Comparison of ENCODE assay signal across 26 cellular contexts in genomic region chr13:37010424-37010823, GRCh38. TPM values are rescaled to one million over a fixed set of nuclear protein-coding genes. Genes with fewer than 3 reads are reported as not detected.
DNase-seq lines count a peak whose midpoint lies in the region; ATAC-seq, FAIRE-seq and TF ChIP-seq lines count a peak whose summit lies in the region.
"Had no signal": no experiment of that assay in that cellular context is flagged by ENCODE, and none has a peak within 500 bp of the region (broad histone marks: within the 10 kb centered on the region; RNA-seq: fewer than 3 reads in every experiment).

No MANE protein-coding gene starts in this region.

- CTCF ChIA-PET in activated naive CD4-positive, alpha-beta T cell treated with anti-CD3 and anti-CD28 coated beads for 36 hours (lab: Charles Lee), result no interaction called here

- no peak overlapping the region for H3K4me3 ChIP-seq in HUES48 (ENCODE audit: low read depth, low read length)
- H3K4me3 ChIP-seq: breast epithelium, GM12878, lower lobe of right lung, MG63, ovary had no signal

- no peaks in the 10 kb centered on the region for H3K27me3 ChIP-seq in HUES48 (ENCODE audit: control insufficient read depth, insufficient read depth, low read length)
- H3K27me3 ChIP-seq: breast epithelium, MG63, ovary had no signal

- H3K9me3 ChIP-seq in HUES48 (ENCODE audit: control insufficient read depth, insufficient read depth, low read length), result no peaks in the 10 kb centered on the region
- H3K9me3 ChIP-seq: breast epithelium, lower lobe of right lung, MG63, ovary had no signal

- no peaks in the 10 kb centered on the region for H3K27me3 Mint-ChIP-seq in activated naive CD4-positive, alpha-beta T cell treated with anti-CD3 and anti-CD28 coated beads for 36 hours (ENCODE audit: low read depth)
- no peaks in the 10 kb centered on the region for H3K27me3 Mint-ChIP-seq in chondrocyte (ENCODE audit: low read depth)
- no peaks in the 10 kb centered on the region for H3K27me3 Mint-ChIP-seq in stimulated activated naive B cell treated with anti-CD40 and anti-IgM and Interleukin-4, amounts not matched to agents 10 μg/mL and 1 μg/mL and 100 μg/mL, for 72 hours
- H3K27me3 Mint-ChIP-seq: stimulated activated memory B cell treated with anti-CD40 and anti-IgM and Interleukin-4, amounts not matched to agents 10 μg/mL and 1 μg/mL and 100 μg/mL, for 72 hours had no signal

- no peak for FAIRE-seq in RCC 7860 (lab: Jason Lieb, UNC)
- FAIRE-seq: GM12878, H1 had no signal

- H3K4me1 ChIP-seq in HUES48 (ENCODE audit: control insufficient read depth, insufficient read depth, low read length), result peaks cover 6% of the 10 kb centered on the region
- H3K4me1 ChIP-seq: breast epithelium, lower lobe of right lung had no signal

- H3K4me1 Mint-ChIP-seq in activated naive CD4-positive, alpha-beta T cell treated with anti-CD3 and anti-CD28 coated beads for 36 hours (ENCODE audit: low read depth), result peaks cover 19% of the 10 kb centered on the region
- peaks cover 15% of the 10 kb centered on the region for H3K4me1 Mint-ChIP-seq in chondrocyte (ENCODE audit: low read depth)
- peaks cover 0 to 4% of the 10 kb centered on the region in 2 donors for H3K4me1 Mint-ChIP-seq in stimulated activated naive B cell treated with anti-CD40 and anti-IgM and Interleukin-4, amounts not matched to agents 10 μg/mL and 1 μg/mL and 100 μg/mL, for 72 hours
- H3K4me1 Mint-ChIP-seq: stimulated activated memory B cell treated with anti-CD40 and anti-IgM and Interleukin-4, amounts not matched to agents 10 μg/mL and 1 μg/mL and 100 μg/mL, for 72 hours had no signal

- DNase-seq in activated naive CD4-positive, alpha-beta T cell treated with anti-CD3 and anti-CD28 coated beads for 36 hours, result no peak
- no peak for DNase-seq in activated naive CD4-positive, alpha-beta T cell treated with anti-CD3 and anti-CD28 coated beads, Interleukin-2, amount 50 U/mL, for 16 hours
- no peak for DNase-seq in chondrocyte (ENCODE audit: low spot score)
- no peak for DNase-seq in stimulated activated naive B cell treated with anti-CD40 and anti-IgM and Interleukin-4, amounts not matched to agents 10 μg/mL and 1 μg/mL and 100 μg/mL, for 72 hours
- DNase-seq in RKO (ENCODE audit: low spot score), result no peak
- DNase-seq in RCC 7860 (ENCODE audit: low spot score), result no peak
- DNase-seq: ACHN; activated T-cell treated with anti-CD3 and anti-CD28 coated beads, Interleukin-2, amount 50 U/mL, for 1 hour; anterior cingulate cortex; DMS153; hippocampal formation; lower lobe of right lung; MG63; NCI-H1105 treated with DMSO at 0.1 percent for 48 hours; NCI-H2029 treated with DMSO at 0.1 percent for 48 hours; NCI-H526; ovary; PC-3; T-helper 2 cell had no signal

- H3K4me3 Mint-ChIP-seq in activated naive CD4-positive, alpha-beta T cell treated with anti-CD3 and anti-CD28 coated beads for 36 hours, result no peak overlapping the region
- no peak overlapping the region for H3K4me3 Mint-ChIP-seq in chondrocyte (ENCODE audit: unreplicated experiment)
- H3K4me3 Mint-ChIP-seq in stimulated activated naive B cell treated with anti-CD40 and anti-IgM and Interleukin-4, amounts not matched to agents 10 μg/mL and 1 μg/mL and 100 μg/mL, for 72 hours, result no peak overlapping the region
- H3K4me3 Mint-ChIP-seq: stimulated activated memory B cell treated with anti-CD40 and anti-IgM and Interleukin-4, amounts not matched to agents 10 μg/mL and 1 μg/mL and 100 μg/mL, for 72 hours had no signal

- H3K9ac ChIP-seq in HUES48 (ENCODE audit: low read depth, low read length), result no peak overlapping the region
- H3K9ac ChIP-seq: KMS-11 had no signal

- peaks cover 100% of the 10 kb centered on the region for H3K36me3 ChIP-seq in HUES48 (ENCODE audit: control insufficient read depth, insufficient read depth, low read length)
- H3K36me3 ChIP-seq: ovary had no signal

- TF ChIP-seq CTCF in chondrocyte (IDR thresholded peaks at IDR 0.05), result no peak

- intact Hi-C loops in activated naive CD4-positive, alpha-beta T cell treated with anti-CD3 and anti-CD28 coated beads for 36 hours (cut with micrococcal nuclease), result no loop called here

- H3K36me3 Mint-ChIP-seq in activated naive CD4-positive, alpha-beta T cell treated with anti-CD3 and anti-CD28 coated beads for 36 hours (ENCODE audit: low read depth), result peaks cover 58% of the 10 kb centered on the region
- H3K36me3 Mint-ChIP-seq in chondrocyte (ENCODE audit: low read depth), result peaks cover 45% of the 10 kb centered on the region
- H3K36me3 Mint-ChIP-seq in stimulated activated naive B cell treated with anti-CD40 and anti-IgM and Interleukin-4, amounts not matched to agents 10 μg/mL and 1 μg/mL and 100 μg/mL, for 72 hours, result peaks cover 25 to 43% of the 10 kb centered on the region in 2 donors

- no peak for ATAC-seq in stimulated activated naive B cell treated with anti-CD40 and anti-IgM and Interleukin-4, amounts not matched to agents 10 μg/mL and 1 μg/mL and 100 μg/mL, for 72 hours (replicated peaks)
- ATAC-seq: GM12878; lower lobe of right lung; PC-3; Right ventricle myocardium inferior; stimulated activated memory B cell treated with anti-CD40 and anti-IgM and Interleukin-4, amounts not matched to agents 10 μg/mL and 1 μg/mL and 100 μg/mL, for 72 hours had no signal

- H3K9me3 Mint-ChIP-seq in activated naive CD4-positive, alpha-beta T cell treated with anti-CD3 and anti-CD28 coated beads for 36 hours, result no peaks in the 10 kb centered on the region
- no peaks in the 10 kb centered on the region for H3K9me3 Mint-ChIP-seq in chondrocyte (ENCODE audit: low read depth)
- no peaks in the 10 kb centered on the region for H3K9me3 Mint-ChIP-seq in stimulated activated naive B cell treated with anti-CD40 and anti-IgM and Interleukin-4, amounts not matched to agents 10 μg/mL and 1 μg/mL and 100 μg/mL, for 72 hours
- H3K9me3 Mint-ChIP-seq: stimulated activated memory B cell treated with anti-CD40 and anti-IgM and Interleukin-4, amounts not matched to agents 10 μg/mL and 1 μg/mL and 100 μg/mL, for 72 hours had no signal

- peak overlapping the region; percentile 8 for H3K27ac ChIP-seq in HUES48 (ENCODE audit: low read depth, low read length)
- H3K27ac ChIP-seq: breast epithelium, KMS-11, lower lobe of right lung, ovary had no signal

- peak overlapping the region; percentile 66 for H3K27ac Mint-ChIP-seq in activated naive CD4-positive, alpha-beta T cell treated with anti-CD3 and anti-CD28 coated beads for 36 hours
- H3K27ac Mint-ChIP-seq in chondrocyte (ENCODE audit: unreplicated experiment), result peak overlapping the region; percentile 74
- H3K27ac Mint-ChIP-seq in stimulated activated naive B cell treated with anti-CD40 and anti-IgM and Interleukin-4, amounts not matched to agents 10 μg/mL and 1 μg/mL and 100 μg/mL, for 72 hours, result peak overlapping the region; percentile 37
- H3K27ac Mint-ChIP-seq: stimulated activated memory B cell treated with anti-CD40 and anti-IgM and Interleukin-4, amounts not matched to agents 10 μg/mL and 1 μg/mL and 100 μg/mL, for 72 hours had no signal

RNA-seq across cellular contexts. Expression of gene EXOSC8, which starts 9.8 kb away (rescaled TPM):
- 100 to 1,000 TPM; 171 to 184 TPM for total RNA-seq in activated naive CD4-positive, alpha-beta T cell treated with anti-CD3 and anti-CD28 coated beads for 36 hours
- total RNA-seq in chondrocyte, result 29.7 to 34.8 TPM (median 31.2 TPM) in 3 replicates

RNA-seq across cellular contexts. Expression of gene ALG5, which starts 11.3 kb away (rescaled TPM):
- total RNA-seq in activated naive CD4-positive, alpha-beta T cell treated with anti-CD3 and anti-CD28 coated beads for 36 hours, result 10 to 100 TPM; 17.5 to 20.8 TPM
- total RNA-seq in chondrocyte, result 30.2 to 33.7 TPM (median 32.1 TPM) in 3 replicates

RNA-seq across cellular contexts. Expression of gene SUPT20H, which starts 49.1 kb away (rescaled TPM):
- 10 to 100 TPM; 51.0 to 57.7 TPM for total RNA-seq in activated naive CD4-positive, alpha-beta T cell treated with anti-CD3 and anti-CD28 coated beads for 36 hours
- total RNA-seq in chondrocyte, result 51.2 to 77.7 TPM (median 53.1 TPM) in 3 replicates
